Comparison of ENCODE assay signal across 21 cellular contexts in the genomic region with DNA sequence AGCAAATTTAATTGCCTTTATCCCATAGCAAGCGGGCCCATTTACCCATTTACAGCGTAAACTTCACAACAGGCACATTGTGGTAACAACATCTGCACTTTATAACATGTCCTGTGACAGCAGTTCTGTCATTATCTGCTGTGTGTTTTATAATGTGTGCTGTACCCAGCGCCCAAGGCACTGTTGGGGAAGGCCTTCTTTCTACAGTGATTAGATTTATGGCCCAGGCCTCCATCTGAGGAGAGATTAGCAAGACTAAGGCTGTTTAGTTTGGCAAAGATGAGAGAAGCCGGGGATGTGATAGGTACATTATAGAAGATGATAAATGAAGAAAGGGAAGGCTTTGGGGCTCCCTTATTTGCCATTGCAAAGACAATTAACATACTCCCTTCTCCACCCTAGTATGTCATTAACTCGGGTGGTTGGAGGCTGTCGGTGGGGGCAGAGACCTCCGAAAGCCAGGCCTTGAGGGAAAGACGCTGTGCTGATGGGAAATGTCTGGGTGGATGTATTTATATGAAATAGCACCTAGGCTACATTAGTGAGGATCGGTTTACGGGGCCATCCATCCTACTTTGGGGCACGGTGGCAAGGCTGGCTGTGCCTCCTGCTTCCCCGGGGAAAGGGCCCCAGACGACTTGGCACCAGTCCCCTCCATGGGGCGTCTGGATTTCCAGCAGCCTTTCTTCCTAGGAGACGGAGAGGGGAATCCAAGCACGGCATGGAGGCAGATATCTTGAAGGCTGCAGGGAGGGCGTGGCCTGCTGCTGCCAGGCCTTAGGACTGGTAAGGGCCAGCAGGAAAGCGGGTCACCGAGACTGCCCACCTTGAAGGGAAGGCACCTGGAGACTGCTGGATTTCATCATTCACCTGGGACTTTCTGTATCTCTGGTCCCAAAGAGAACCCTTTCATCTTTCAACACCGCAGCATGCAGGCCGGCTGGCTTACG.
DNase-seq lines count a peak whose midpoint lies in the region; ATAC-seq, FAIRE-seq and TF ChIP-seq lines count a peak whose summit lies in the region.
"Had no signal": no experiment of that assay in that cellular context is flagged by ENCODE, and none has a peak within 500 bp of the region (broad histone marks: within the 10 kb centered on the region; RNA-seq: fewer than 3 reads in every experiment).

No MANE protein-coding gene starts in this region.

- in situ Hi-C loops in mammary epithelial cell (cut with MboI; ENCODE audit: low sequenced_read_pairs in 2 of 2) = no loop called here

- 0 out of 2 replicates have a peak overlapping the region, but pooled peaks have one; percentile 21 for H2BK20ac ChIP-seq in H1 (ENCODE audit: low read length)

- CTCF ChIA-PET in H1 (lab: Charles Lee; ENCODE audit: partially characterized antibody) (no interaction called here), mammary epithelial cell (lab: Charles Lee; ENCODE audit: low non-redundant PET) (no interaction called here)

- no peaks in the 10 kb centered on the region for H3K79me1 ChIP-seq in H1 (ENCODE audit: low read depth, low read length)

- H3K27ac ChIP-seq in H1 (ENCODE audit: low read depth, low read length) = peak overlapping the region; percentile 30; the same call in 1 of the 2 replicates
- H3K27ac ChIP-seq in mucosa of rectum (ENCODE audit: low read depth in 2 of 2, low read length in 2 of 2) = peak overlapping the region; percentile 43 to 49
- no peak overlapping the region for H3K27ac ChIP-seq in WERI-Rb-1
- no peak overlapping the region for H3K27ac ChIP-seq in mammary epithelial cell (ENCODE audit: insufficient read depth, low read depth, low read length)
- H3K27ac ChIP-seq: brain microvascular endothelial cell, ovary, right lobe of liver, RWPE1, thoracic aorta had no signal

- no peak for TF ChIP-seq POLR2A in H1 (IDR thresholded peaks at IDR 0.05; ENCODE audit: control extremely low read depth in 1 of 2, low read depth in 2 of 2, low read length in 2 of 2)

- intact Hi-C loops in mammary epithelial cell (cut with micrococcal nuclease) = no loop called here

- H3K27me3 ChIP-seq in BE2C (no peaks in the 10 kb centered on the region), H1 (replicated peaks in 1 of 4; ENCODE audit: control insufficient read depth in 3 of 4, extremely low read depth in 1 of 4, insufficient read depth in 3 of 4, low read length in 3 of 4) (no peaks in the 10 kb centered on the region; a peak in 3 of 7 replicates), mucosa of rectum (ENCODE audit: control insufficient read depth in 2 of 2, insufficient read depth in 2 of 2, low read length in 2 of 2) (no peaks in the 10 kb centered on the region), WERI-Rb-1 (ENCODE audit: insufficient read depth, low read depth, severe bottlenecking) (no peaks in the 10 kb centered on the region), mammary epithelial cell (ENCODE audit: insufficient read depth, low read length) (no peaks in the 10 kb centered on the region)
- H3K27me3 ChIP-seq: brain microvascular endothelial cell, ovary, right lobe of liver had no signal

- H3K23ac ChIP-seq in H1 (ENCODE audit: insufficient read length) = no peak overlapping the region

- H3K4me2 ChIP-seq in H1 (ENCODE audit: insufficient read depth in 1 of 2, low read depth in 2 of 2, low read length in 2 of 2) = peak overlapping the region; percentile 48 to 67; a peak in 3 of 4 replicates
- H3K4me2 ChIP-seq in mammary epithelial cell (ENCODE audit: insufficient read depth, low read depth, low read length) = no peak overlapping the region

- H3K79me2 ChIP-seq in H1 (ENCODE audit: control insufficient read depth in 1 of 2, insufficient read depth in 2 of 2, low read length in 2 of 2) (no peaks in the 10 kb centered on the region), mammary epithelial cell (ENCODE audit: insufficient read depth, low read length) (no peaks in the 10 kb centered on the region)

- 0 out of 2 replicates have a peak overlapping the region, but pooled peaks have one; percentile 74 for H2BK15ac ChIP-seq in H1 (ENCODE audit: low read length)

- H4K8ac ChIP-seq in H1 (ENCODE audit: extremely low read depth, insufficient read depth, low read length) = no peak overlapping the region

- no peak overlapping the region for H3K14ac ChIP-seq in H1 (ENCODE audit: insufficient read length)

- H3K18ac ChIP-seq in H1 (ENCODE audit: extremely low read depth, low read length) = peak overlapping the region; percentile 76

- H3K4me3 ChIP-seq in BE2C (ENCODE audit: low read depth, low read length) (peak overlapping the region; percentile 43), H1 (ENCODE audit: extremely low read depth in 1 of 4, insufficient read depth in 2 of 4, low read depth in 3 of 4, low read length in 4 of 4) (peak overlapping the region in 2 of 4 experiments; percentile 9 to 42; a peak in 3 of 8 replicates), mucosa of rectum (ENCODE audit: low read length in 2 of 2) (peak overlapping the region in 1 of 2 donors; percentile 4), WERI-Rb-1 (ENCODE audit: low read depth, low read length) (no peak overlapping the region), mammary epithelial cell (replicated peaks in 1 of 3; ENCODE audit: insufficient read depth in 1 of 3, low read depth in 2 of 3, low read length in 3 of 3) (no peak overlapping the region)
- H3K4me3 ChIP-seq: ovary, right lobe of liver, thoracic aorta had no signal

- no peak for FAIRE-seq in H1 (lab: Jason Lieb, UNC)
- FAIRE-seq: colon, TTC549 had no signal

- no peak overlapping the region for H4K91ac ChIP-seq in H1 (replicated peaks; ENCODE audit: insufficient read length, low read length)

- peak; percentile 88 for DNase-seq in BE2C
- DNase-seq in NCI-H2081 treated with DMSO at 0.1 percent for 48 hours (lab: John Stamatoyannopoulos, UW) = peak; percentile 94
- DNase-seq in H1 (ENCODE audit: low read depth in 1 of 2, low spot score in 2 of 2) = no peak
- no peak for DNase-seq in GM20000 (ENCODE audit: low spot score)
- no peak for DNase-seq in WERI-Rb-1
- DNase-seq in mammary epithelial cell = no peak
- DNase-seq: activated gamma-delta T cell, brain microvascular endothelial cell, glutamatergic neuron, KBM-7, left ventricle myocardium superior, NCI-H1694 treated with DMSO at 0.1 percent for 48 hours, ovary, right lobe of liver, SW 1271 had no signal

- WGBS in H1 (ENCODE audit: extremely low coverage in 1 of 2, insufficient coverage in 1 of 2, insufficient read length in 1 of 2, insufficient replicate concordance in 2 of 2, low coverage in 1 of 2, low lambda C conversion rate in 2 of 2, missing lambda C conversion rate in 1 of 2), 2 experiments = 72% methylated on average over 21 of the region's 22 CpGs; no CpG with 5 or more reads in 1 of the 2 experiments
- 77% methylated on average over 19 of the region's 22 CpGs for whole genome bisulfite sequencing in mammary epithelial cell (ENCODE audit: low coverage, missing lambda C conversion rate)

- H3K36me3 ChIP-seq in BE2C (no peaks in the 10 kb centered on the region), H1 (ENCODE audit: control insufficient read depth in 2 of 4, insufficient read depth in 4 of 4, low read length in 3 of 4) (no peaks in the 10 kb centered on the region), mucosa of rectum (ENCODE audit: control insufficient read depth in 2 of 2, insufficient read depth in 2 of 2, low read length in 2 of 2) (no peaks in the 10 kb centered on the region), WERI-Rb-1 (no peaks in the 10 kb centered on the region), mammary epithelial cell (ENCODE audit: insufficient read depth, low read length) (no peaks in the 10 kb centered on the region)
- H3K36me3 ChIP-seq: brain microvascular endothelial cell, ovary, right lobe of liver, thoracic aorta had no signal

- TF ChIP-seq CTCF in BE2C (IDR thresholded peaks at IDR 0.05; ENCODE audit: low read depth, low read length) (no peak), H1 (IDR thresholded peaks at IDR 0.05; ENCODE audit: control extremely low read depth in 1 of 3, insufficient read depth in 1 of 3, low read depth in 1 of 3, low read length in 3 of 3) (no peak), GM20000 (IDR thresholded peaks at IDR 0.05; ENCODE audit: extremely low read depth, missing control alignments) (no peak), WERI-Rb-1 (IDR thresholded peaks at IDR 0.05; ENCODE audit: low read depth, low read length) (no peak), mammary epithelial cell (conservative IDR thresholded peaks at IDR 0.05 in 1 of 2, IDR thresholded peaks at IDR 0.05 in 1 of 2; ENCODE audit: extremely low read depth in 1 of 2, insufficient read depth in 1 of 2, low read depth in 1 of 2, low read length in 2 of 2) (no peak)

- dilution Hi-C loops in mammary epithelial cell (cut with HindIII; ENCODE audit: low sequenced_read_pairs) = no loop called here

- H3K9me3 ChIP-seq in BE2C (no peaks in the 10 kb centered on the region), H1 (ENCODE audit: insufficient read depth in 2 of 2, low read depth in 1 of 2, low read length in 1 of 2) (no peaks in the 10 kb centered on the region), mucosa of rectum (ENCODE audit: control insufficient read depth in 2 of 2, low read length in 2 of 2) (no peaks in the 10 kb centered on the region), WERI-Rb-1 (ENCODE audit: severe bottlenecking) (no peaks in the 10 kb centered on the region), mammary epithelial cell (replicated peaks; ENCODE audit: insufficient read depth, low read length) (no peaks in the 10 kb centered on the region)
- H3K9me3 ChIP-seq: ovary, right lobe of liver, thoracic aorta had no signal

- peaks cover 3% of the 10 kb centered on the region for H3K4me1 ChIP-seq in BE2C
- H3K4me1 ChIP-seq in H1 (replicated peaks in 1 of 4; ENCODE audit: control insufficient read depth in 3 of 4, insufficient read depth in 4 of 4, low read length in 3 of 4) = peaks cover 4 to 24% (median 20%) of the 10 kb centered on the region in 4 experiments
- peaks cover 8% of the 10 kb centered on the region in 2 donors for H3K4me1 ChIP-seq in mucosa of rectum (ENCODE audit: control insufficient read depth in 2 of 2, insufficient read depth in 2 of 2, low read length in 2 of 2)
- no peaks in the 10 kb centered on the region for H3K4me1 ChIP-seq in mammary epithelial cell (ENCODE audit: insufficient read depth, low read length)
- H3K4me1 ChIP-seq: right lobe of liver had no signal

- no peaks in the 10 kb centered on the region for H3K23me2 ChIP-seq in H1 (ENCODE audit: low read depth, low read length)

- H2BK120ac ChIP-seq in H1 (replicated peaks; ENCODE audit: low read depth, low read length) = peak overlapping the region; percentile 22

- no peak overlapping the region for H3K4ac ChIP-seq in H1 (replicated peaks; ENCODE audit: insufficient read length, low read depth, low read length)

- ATAC-seq in HG03342 (IDR thresholded peaks at IDR 0.05; ENCODE audit: unreplicated experiment) = no peak
- ATAC-seq: left ventricle myocardium superior, right lobe of liver had no signal

- no peak for TF ChIP-seq EP300 in H1 (IDR thresholded peaks at IDR 0.05; ENCODE audit: borderline replicate concordance in 1 of 2, low read depth in 2 of 2, low read length in 2 of 2)

- H3K56ac ChIP-seq in H1 (replicated peaks; ENCODE audit: insufficient read length, low read depth, low read length) = no peak overlapping the region

- TF ChIP-seq RAD21 in H1 (IDR thresholded peaks at IDR 0.05 in 1 of 2, conservative IDR thresholded peaks at IDR 0.05 in 1 of 2; ENCODE audit: low read depth in 2 of 2, low read length in 2 of 2) = no peak

- H4K20me1 ChIP-seq in H1 (replicated peaks in 1 of 2; ENCODE audit: control insufficient read depth in 1 of 2, insufficient read depth in 2 of 2, low read length in 2 of 2) (no peaks in the 10 kb centered on the region), mammary epithelial cell (ENCODE audit: insufficient read depth, low read length) (no peaks in the 10 kb centered on the region)

- H2AFZ ChIP-seq in H1 (ENCODE audit: low read length) = no peak overlapping the region
- H2AFZ ChIP-seq in mammary epithelial cell (ENCODE audit: low read depth, low read length) = no peak overlapping the region

- POLR2A ChIA-PET in H1 (lab: Charles Lee; ENCODE audit: partially characterized antibody) = interaction anchor here (1.1 kb wide), 1 partner anchor 69 kb away, joined by 4 read pairs; no protein-coding TSS in a partner anchor

- H2AK5ac ChIP-seq in H1 (ENCODE audit: low read depth, low read length) = no peak overlapping the region

- peak overlapping the region; percentile 79 for H2BK12ac ChIP-seq in H1 (ENCODE audit: low read depth, low read length)

- no TSS peak for BruUV-seq in mammary epithelial cell (replicated peaks; lab: Mats Ljungman, UMichigan)

- no peak overlapping the region; a peak in 1 of 7 replicates for H3K9ac ChIP-seq in H1 (replicated peaks in 1 of 4; ENCODE audit: extremely low read depth in 1 of 4, low read depth in 3 of 4, low read length in 3 of 4)
- no peak overlapping the region for H3K9ac ChIP-seq in mucosa of rectum (ENCODE audit: low read depth in 1 of 2, low read length in 2 of 2)
- H3K9ac ChIP-seq in mammary epithelial cell (ENCODE audit: insufficient read depth, low read length) = no peak overlapping the region

- no peak overlapping the region for H2BK5ac ChIP-seq in H1 (ENCODE audit: low read depth, low read length)

- H4K5ac ChIP-seq in H1 (ENCODE audit: insufficient read length, low read depth, low read length) = no peak overlapping the region

Comparison
In these comparisons a context has a peak if more than half of its experiments do, and no peak if none do; other contexts are left out.
1. DNase-seq: peak in BE2C (single experiment) and NCI-H2081 treated with DMSO at 0.1 percent for 48 hours (single experiment); none in H1 (0 of 2), GM20000 (single experiment), WERI-Rb-1 (single experiment) and mammary epithelial cell (single experiment).
2. H3K27ac ChIP-seq: peak in H1 (single experiment) and mucosa of rectum (2 of 2); none in WERI-Rb-1 (single experiment) and mammary epithelial cell (single experiment).